ENCODE assay signal across 30 cellular contexts in the genomic region with DNA sequence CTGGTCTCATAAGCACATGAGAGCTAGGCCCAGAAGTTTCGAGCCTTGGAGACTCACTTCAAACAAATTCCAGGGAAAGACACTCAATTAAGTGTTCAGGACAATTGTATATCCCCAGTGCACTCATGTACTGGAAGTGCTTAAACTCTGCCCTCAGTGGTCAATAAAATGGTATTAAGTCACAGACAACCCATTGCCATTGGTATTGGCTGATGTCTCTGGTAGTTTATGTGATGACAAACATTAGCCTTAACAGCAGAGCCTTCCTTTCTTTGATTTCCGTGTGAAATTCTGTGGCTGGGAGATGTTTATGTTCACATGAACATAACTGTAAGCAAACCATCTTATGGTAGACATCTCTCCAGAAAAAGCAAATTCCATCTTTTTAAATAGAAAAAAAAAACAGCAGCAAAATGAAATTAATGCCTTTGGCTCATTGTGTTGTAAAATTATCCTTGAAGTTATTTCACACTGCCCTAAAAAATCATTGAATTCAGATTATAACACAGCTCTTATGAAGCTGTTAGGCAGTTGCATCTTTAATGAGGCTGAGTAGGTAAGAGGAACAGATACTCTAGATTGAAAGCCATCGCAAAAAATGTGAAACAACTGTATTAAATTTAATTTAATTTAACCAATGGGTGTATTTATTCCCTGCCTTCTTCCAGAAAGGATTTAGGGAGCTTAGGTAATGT.
DNase-seq lines count a peak whose midpoint lies in the region; ATAC-seq, FAIRE-seq and TF ChIP-seq lines count a peak whose summit lies in the region.
"Had no signal": no experiment of that assay in that cellular context is flagged by ENCODE, and none has a peak within 500 bp of the region (broad histone marks: within the 10 kb centered on the region; RNA-seq: fewer than 3 reads in every experiment).

No MANE protein-coding gene starts in this region.

- in situ Hi-C loops in GM12878 (cut with MboI) = no loop called here

- peak; percentile 36 for ATAC-seq in GM21786 (IDR thresholded peaks at IDR 0.05; ENCODE audit: unreplicated experiment)
- ATAC-seq in GM12878 = peak; percentile 81
- no peak for ATAC-seq in HG03139 (IDR thresholded peaks at IDR 0.05; ENCODE audit: unreplicated experiment)
- ATAC-seq: GM23338; stimulated activated effector memory CD8-positive, alpha-beta T cell treated with anti-CD3 and anti-CD28 coated beads, Interleukin-12 subunit alpha, Interleukin-12 subunit beta, amount 100 ng/mL, for 72 hours had no signal

- H3K4me2 ChIP-seq in GM12878 (ENCODE audit: control insufficient read depth, insufficient read depth) = peak overlapping the region; percentile 57
- H3K4me2 ChIP-seq: BLaER1, GM23338, SK-N-SH, smooth muscle cell had no signal

- no peaks in the 10 kb centered on the region for H4K20me1 ChIP-seq in GM12878 (ENCODE audit: control insufficient read depth, insufficient read depth)
- H4K20me1 ChIP-seq: BLaER1 had no signal

- SMC1A ChIA-PET in GM12878 (lab: Charles Lee; ENCODE audit: uncharacterized antibody, unreplicated experiment) = interaction anchor here (0.7 to 24.0 kb wide), 26 partner anchors 8 to 456 kb away, joined by 3 to 805 read pairs (median 5); no protein-coding TSS in a partner anchor

- H3K36me3 ChIP-seq in GM12878 (ENCODE audit: control insufficient read depth in 2 of 2, insufficient read depth in 2 of 2, low read length in 1 of 2) (no peaks in the 10 kb centered on the region), rectal smooth muscle tissue (ENCODE audit: control insufficient read depth, insufficient read depth, low read length) (no peaks in the 10 kb centered on the region)
- H3K36me3 ChIP-seq: BLaER1, suprapubic skin, WERI-Rb-1 had no signal

- RAD21 ChIA-PET in GM12878 (lab: Charles Lee; ENCODE audit: unreplicated experiment) = interaction anchor here (0.8 to 12.3 kb wide), 30 partner anchors 9 to 456 kb away, joined by 3 to 198 read pairs (median 6); no protein-coding TSS in a partner anchor

- FAIRE-seq in GM12892 (lab: Jason Lieb, UNC) (peak; percentile 79), GM12878 (lab: Jason Lieb, UNC) (no peak)
- FAIRE-seq: astrocyte, keratinocyte, urothelium cell line had no signal

- no peak for TF ChIP-seq POLR2A in GM12892 (IDR thresholded peaks at IDR 0.05; ENCODE audit: low read depth, low read length)
- TF ChIP-seq POLR2A in GM12878 (IDR thresholded peaks at IDR 0.05; ENCODE audit: low read depth, low read length) = no peak

- 66% methylated on average over 3 of the region's 3 CpGs for WGBS in GM12878 (ENCODE audit: insufficient coverage, insufficient replicate concordance, low lambda C conversion rate, missing lambda C conversion rate)

- BruUV-seq in GM12878 (replicated peaks; lab: Mats Ljungman, UMichigan) = no TSS peak

- DNase-seq in GM12892 (ENCODE audit: insufficient read length) = no peak
- DNase-seq in GM12878 (ENCODE audit: low read depth, low spot score) = no peak
- DNase-seq in activated CD4-positive, CD25-positive, alpha-beta regulatory T cell treated with anti-CD3 and anti-CD28 coated beads, Interleukin-2, amount 50 U/mL, for 72 hours = no peak
- no peak for DNase-seq in NCI-H2029 (lab: John Stamatoyannopoulos, UW)
- DNase-seq in NCI-H345 (lab: John Stamatoyannopoulos, UW) = no peak
- DNase-seq: ACHN; activated CD4-positive, alpha-beta T cell treated with anti-CD3 and anti-CD28 coated beads, Interleukin-2, amount 50 U/mL, for 4 hours; activated CD8-positive, alpha-beta memory T cell treated with anti-CD3 and anti-CD28 coated beads, Interleukin-2, amount 50 U/mL, for 48 hours; activated naive CD8-positive, alpha-beta T cell treated with anti-CD3 and anti-CD28 coated beads, Interleukin-2, amount 10 ng/mL, durations not matched to agents 7 days and 5 days; central memory CD4-positive, alpha-beta T cell; COR-L47; dermis blood vessel endothelial cell; DMS79 treated with DMSO at 0.1 percent for 48 hours; NCI-H187 treated with DMSO at 0.1 percent for 48 hours; nucleus accumbens; OCI-M1; SK-N-SH; WERI-Rb-1 had no signal

- H3K27ac ChIP-seq in GM12878 (ENCODE audit: control insufficient read depth, insufficient read depth) = peak overlapping the region; percentile 90
- peak overlapping the region; percentile 15 for H3K27ac ChIP-seq in rectal smooth muscle tissue (ENCODE audit: low read depth, low read length)
- H3K27ac ChIP-seq: BLaER1, WERI-Rb-1 had no signal

- peak in 1 of 2 experiments; percentile 37; a peak in 1 of 4 replicates for TF ChIP-seq EP300 in GM12878 (IDR thresholded peaks at IDR 0.05; ENCODE audit: borderline replicate concordance in 1 of 2, control insufficient read depth in 1 of 2, low read depth in 2 of 2, low read length in 2 of 2)

- CTCF ChIA-PET in GM12878 (lab: Yijun Ruan, JAX) = interaction anchor here (0.5 to 5.6 kb wide), 14 partner anchors 8 to 237 kb away, joined by 3 to 38 read pairs (median 4); no protein-coding TSS in a partner anchor

- H3K4me3 ChIP-seq in GM12878 = no peak overlapping the region
- no peak overlapping the region for H3K4me3 ChIP-seq in rectal smooth muscle tissue (ENCODE audit: low read length)
- H3K4me3 ChIP-seq: BLaER1, GM23338, lung, smooth muscle cell, suprapubic skin had no signal

- H3K9me3 ChIP-seq in GM12878 (replicated peaks; ENCODE audit: control insufficient read depth, insufficient read depth, low read length) = peaks cover 16% of the 10 kb centered on the region
- H3K9me3 ChIP-seq: SK-N-SH, suprapubic skin had no signal

- H3K9ac ChIP-seq in GM12878 (ENCODE audit: control insufficient read depth, insufficient read depth, low read length) (peak overlapping the region; percentile 47), rectal smooth muscle tissue (ENCODE audit: low read length) (no peak overlapping the region)
- H3K9ac ChIP-seq: BLaER1, SK-N-SH had no signal

- TF ChIP-seq CTCF in GM12878 (IDR thresholded peaks at IDR 0.05 in 2 of 3, conservative IDR thresholded peaks at IDR 0.05 in 1 of 3; ENCODE audit: control insufficient read depth in 2 of 3, extremely low read depth in 1 of 3, insufficient read depth in 1 of 3, low read depth in 3 of 3, low read length in 3 of 3) = no peak

- H3K27me3 ChIP-seq in GM12878 (replicated peaks in 1 of 2; ENCODE audit: control insufficient read depth in 2 of 2, insufficient read depth in 2 of 2, low read length in 1 of 2) (no peaks in the 10 kb centered on the region), rectal smooth muscle tissue (ENCODE audit: control insufficient read depth, insufficient read depth, low read length) (no peaks in the 10 kb centered on the region)
- H3K27me3 ChIP-seq: BLaER1, suprapubic skin had no signal

- H2AFZ ChIP-seq in GM12878 (ENCODE audit: control insufficient read depth, low read depth, low read length) = no peak overlapping the region
- H2AFZ ChIP-seq: GM23338 had no signal

- H3K79me2 ChIP-seq in GM12878 (ENCODE audit: control insufficient read depth, insufficient read depth, low read length) = no peaks in the 10 kb centered on the region; the same call in 1 of the 2 replicates

- TF ChIP-seq RAD21 in GM12878 (IDR thresholded peaks at IDR 0.05; ENCODE audit: insufficient read depth, low read depth, low read length) = no peak

- intact Hi-C loops in GM12878 (cut with micrococcal nuclease; ENCODE audit: unreplicated experiment) = loop anchor here (1.0 kb wide), 1 partner anchor 16 kb away; no protein-coding TSS in a partner anchor

- peaks cover 55% of the 10 kb centered on the region for H3K4me1 ChIP-seq in GM12878 (ENCODE audit: control insufficient read depth, insufficient read depth, low read length)
- H3K4me1 ChIP-seq in rectal smooth muscle tissue (ENCODE audit: control insufficient read depth, insufficient read depth, low read length) = no peaks in the 10 kb centered on the region

- POLR2A ChIA-PET in GM12878 (lab: Charles Lee) = interaction anchor here (0.6 to 9.3 kb wide), 15 partner anchors 9 to 945 kb away, joined by 3 to 49 read pairs (median 5); a partner anchor contains a TSS

TF ChIP-seq in GM12878, 131 proteins besides CTCF, POLR2A, EP300 and RAD21 (continues in another document):
- TF ChIP-seq CREM (IDR thresholded peaks at IDR 0.05; ENCODE audit: low read depth) = no peak
- no peak for TF ChIP-seq ESRRA (IDR thresholded peaks at IDR 0.05; ENCODE audit: low read length)
- TF ChIP-seq BHLHE40 (IDR thresholded peaks at IDR 0.05; ENCODE audit: borderline replicate concordance in 1 of 2, low read depth in 2 of 2, low read length in 1 of 2) = 0 out of 4 replicates have a peak, but pooled peaks of 1 of the 2 experiments have one; percentile 23
- no peak for TF ChIP-seq ZNF622 (IDR thresholded peaks at IDR 0.05)
- TF ChIP-seq NRF1 (conservative IDR thresholded peaks at IDR 0.05; ENCODE audit: low read depth, low read length) = no peak
- no peak for TF ChIP-seq SIX5 (IDR thresholded peaks at IDR 0.05; ENCODE audit: low read depth, low read length, severe bottlenecking)
- no peak for TF ChIP-seq KDM1A (IDR thresholded peaks at IDR 0.05; ENCODE audit: borderline replicate concordance)
- no peak for TF ChIP-seq RB1 (IDR thresholded peaks at IDR 0.05; ENCODE audit: borderline replicate concordance)
